Comparison of ENCODE assay signal across 12 cellular contexts in genomic region chr19:34274827-34275625, GRCh38. TPM values are rescaled to one million over a fixed set of nuclear protein-coding genes. Genes with fewer than 3 reads are reported as not detected.
A peak's percentile ranks its signal among the peaks of the same experiment; 100 is the strongest.
DNase-seq lines count a peak whose midpoint lies in the region; ATAC-seq, FAIRE-seq and TF ChIP-seq lines count a peak whose summit lies in the region.
"Had no signal": no experiment of that assay in that cellular context is flagged by ENCODE, and none has a peak within 500 bp of the region (broad histone marks: within the 10 kb centered on the region; RNA-seq: fewer than 3 reads in every experiment).

No MANE protein-coding gene starts in this region.

- H3K4me1 ChIP-seq in A673 (ENCODE audit: insufficient read depth, low read length, poor library complexity, severe bottlenecking) (peaks cover 48% of the 10 kb centered on the region), mesodermal cell (ENCODE audit: control insufficient read depth, insufficient read depth, low read length, poor library complexity, severe bottlenecking) (peaks cover 21% of the 10 kb centered on the region), kidney (ENCODE audit: control insufficient read depth in 1 of 2, insufficient read depth in 1 of 2, low read depth in 1 of 2, low read length in 2 of 2) (peaks cover 8 to 15% of the 10 kb centered on the region in 2 donors)

- H3K4me3 Mint-ChIP-seq in central memory CD8-positive, alpha-beta T cell: no peak overlapping the region
- H3K4me3 Mint-ChIP-seq: activated T-cell treated with anti-CD3 and anti-CD28 coated beads, Interleukin-2, amount 50 U/mL, for 4 hours; CD8-positive, alpha-beta memory T cell had no signal

- H3K36me3 ChIP-seq in A673 (ENCODE audit: insufficient read depth, low read length, poor library complexity, severe bottlenecking) (no peaks in the 10 kb centered on the region), mesodermal cell (ENCODE audit: control insufficient read depth, insufficient read depth, low read length) (peaks cover 27% of the 10 kb centered on the region), kidney (ENCODE audit: control insufficient read depth in 1 of 2, insufficient read depth in 2 of 2, low read length in 2 of 2) (no peaks in the 10 kb centered on the region)

- CTCF ChIA-PET in A673 (lab: Charles Lee): no interaction called here

- H3K9me3 Mint-ChIP-seq in central memory CD8-positive, alpha-beta T cell: no peaks in the 10 kb centered on the region
- H3K9me3 Mint-ChIP-seq: activated T-cell treated with anti-CD3 and anti-CD28 coated beads, Interleukin-2, amount 50 U/mL, for 4 hours; CD8-positive, alpha-beta memory T cell had no signal

- no peaks in the 10 kb centered on the region for H3K9me3 ChIP-seq in A673 (ENCODE audit: low read depth, low read length, poor library complexity, severe bottlenecking)
- H3K9me3 ChIP-seq in mesodermal cell (ENCODE audit: control insufficient read depth, low read length): no peaks in the 10 kb centered on the region
- H3K9me3 ChIP-seq in kidney (ENCODE audit: control insufficient read depth in 1 of 2, low read length in 2 of 2): no peaks in the 10 kb centered on the region

- peaks cover 4% of the 10 kb centered on the region for H3K36me3 Mint-ChIP-seq in central memory CD8-positive, alpha-beta T cell (ENCODE audit: insufficient read depth)

- ATAC-seq in central memory CD8-positive, alpha-beta T cell (replicated peaks; ENCODE audit: extremely low read depth, poor library complexity, severe bottlenecking): no peak
- ATAC-seq in HG02571 (IDR thresholded peaks at IDR 0.05; ENCODE audit: unreplicated experiment): no peak
- ATAC-seq: activated T-cell treated with anti-CD3 and anti-CD28 coated beads, Interleukin-2, amount 50 U/mL, for 4 hours had no signal

- H3K4me3 ChIP-seq in A673 (ENCODE audit: low read depth, low read length, poor library complexity, severe bottlenecking): peak overlapping the region; percentile 4
- H3K4me3 ChIP-seq in mesodermal cell (ENCODE audit: extremely low read depth, insufficient read depth, low read length, poor library complexity, severe bottlenecking): no peak overlapping the region
- H3K4me3 ChIP-seq in kidney (ENCODE audit: low read length in 2 of 2): no peak overlapping the region

- no peak overlapping the region for H3K9ac ChIP-seq in kidney (ENCODE audit: low read length in 2 of 2)

- POLR2A ChIA-PET in A673 (lab: Charles Lee; ENCODE audit: low non-redundant PET): no interaction called here

- 64 to 89% methylated on average over 2 to 3 of the region's 4 CpGs for WGBS in mesodermal cell (ENCODE audit: insufficient coverage in 2 of 2), 2 experiments

- TF ChIP-seq CTCF in A673 (conservative IDR thresholded peaks at IDR 0.05; ENCODE audit: low read depth, low read length): peak; percentile 11; the same call in 1 of the 2 replicates
- TF ChIP-seq CTCF in kidney (IDR thresholded peaks at IDR 0.05; ENCODE audit: borderline replicate concordance, extremely low read depth, insufficient read depth): no peak

- H3K27me3 Mint-ChIP-seq in central memory CD8-positive, alpha-beta T cell: no peaks in the 10 kb centered on the region

- H3K27ac ChIP-seq in A673 (ENCODE audit: low read depth, low read length, poor library complexity, severe bottlenecking) (peak overlapping the region; percentile 77), mesodermal cell (ENCODE audit: low read depth, low read length, severe bottlenecking) (peak overlapping the region; percentile 11), kidney (ENCODE audit: low read depth in 2 of 2, low read length in 2 of 2) (peak overlapping the region in 1 of 2 donors; percentile 78)

- intact Hi-C loops in A673 (cut with micrococcal nuclease; ENCODE audit: unreplicated experiment): no loop called here
- intact Hi-C loops in kidney (cut with DNase I): no loop called here

- FAIRE-seq in HTR-8/SVneo (lab: Jason Lieb, UNC) (no peak), kidney (lab: Jason Lieb, UNC) (no peak)

- DNase-seq in A673 (ENCODE audit: low spot score) (peak; percentile 86), HTR-8/SVneo (ENCODE audit: insufficient read length, low spot score) (peak; percentile 70), NCI-H524 (lab: John Stamatoyannopoulos, UW) (no peak), NCI-H2171 treated with DMSO at 0.1 percent for 48 hours (lab: John Stamatoyannopoulos, UW) (no peak), kidney (no peak)
- no peak for DNase-seq in central memory CD8-positive, alpha-beta T cell (ENCODE audit: low spot score in 2 of 2)
- DNase-seq: activated T-cell treated with anti-CD3 and anti-CD28 coated beads, Interleukin-2, amount 50 U/mL, for 4 hours; CD8-positive, alpha-beta memory T cell; hippocampal formation; stimulated activated CD4-positive, alpha-beta T cell treated with anti-CD3 and anti-CD28 coated beads, Interleukin-15, amount 100 ng/mL, for 24 hours had no signal

- peaks cover 43% of the 10 kb centered on the region for H3K4me1 Mint-ChIP-seq in central memory CD8-positive, alpha-beta T cell

- BruUV-seq in A673 (replicated peaks; lab: Mats Ljungman, UMichigan): no TSS peak

- H3K27me3 ChIP-seq in A673 (replicated peaks; ENCODE audit: insufficient read depth, low read depth, low read length, poor library complexity): no peaks in the 10 kb centered on the region

- H3K27ac Mint-ChIP-seq in central memory CD8-positive, alpha-beta T cell (ENCODE audit: low read depth): peak overlapping the region; percentile 4

RNA-seq across cellular contexts. Expression of gene GARRE1, which starts 20.7 kb away (rescaled TPM):
- 21.0 and 22.9 TPM in 2 replicates for total RNA-seq in A673 (2021)
- polyA plus RNA-seq in mesodermal cell (2013, experiment 1 of 2): 27.1 TPM
- polyA plus RNA-seq in mesodermal cell (2013, experiment 2 of 2): 23.4 TPM
- total RNA-seq in kidney: 37.7 TPM
- polyA plus RNA-seq in kidney (ENCODE audit: insufficient read depth, low read depth, low replicate concordance): 5.5 TPM

Comparison
In these comparisons a context has a peak if more than half of its experiments do, and no peak if none do; other contexts are left out.
1. DNase-seq: peak in A673 (single experiment) and HTR-8/SVneo (single experiment); none in central memory CD8-positive, alpha-beta T cell (0 of 2), NCI-H524 (0 of 2), NCI-H2171 treated with DMSO at 0.1 percent for 48 hours (single experiment) and kidney (single experiment).